Comparison of ENCODE assay signal across 9 cellular contexts in genomic region chr3:161163297-161163696, GRCh38. TPM values are rescaled to one million over a fixed set of nuclear protein-coding genes. Genes with fewer than 3 reads are reported as not detected.
DNase-seq lines count a peak whose midpoint lies in the region; ATAC-seq and TF ChIP-seq lines count a peak whose summit lies in the region.
"Had no signal": no experiment of that assay in that cellular context is flagged by ENCODE, and none has a peak within 500 bp of the region (broad histone marks: within the 10 kb centered on the region; RNA-seq: fewer than 3 reads in every experiment).

No MANE protein-coding gene starts in this region.

- no peak overlapping the region for H3K9ac ChIP-seq in H9 (ENCODE audit: extremely low read depth, insufficient read length, low read length)

- no peak overlapping the region for H3K56ac ChIP-seq in H9 (ENCODE audit: insufficient read length, low read depth, low read length)

- no peak overlapping the region for H4K91ac ChIP-seq in H9 (ENCODE audit: insufficient read length, low read depth, low read length)

- H2BK15ac ChIP-seq in H9 (ENCODE audit: low read depth, low read length) = no peak overlapping the region

- H2BK20ac ChIP-seq in H9 (ENCODE audit: low read depth, low read length, poor library complexity, severe bottlenecking) = no peak overlapping the region

- WGBS in H9 (ENCODE audit: extremely low coverage, insufficient read length, low lambda C conversion rate) = no CpG with 5 or more reads among the region's 1 CpG

- POLR2A ChIA-PET in AG04450 (lab: Yijun Ruan, JAX) = no interaction called here

- H3K27ac Mint-ChIP-seq in H9 = no peak overlapping the region
- no peak overlapping the region for H3K27ac Mint-ChIP-seq in stimulated activated memory B cell treated with anti-CD40 and anti-IgM and Interleukin-4, amounts not matched to agents 10 μg/mL and 1 μg/mL and 100 μg/mL, for 72 hours

- no peaks in the 10 kb centered on the region for H4K20me1 ChIP-seq in H9 (ENCODE audit: control insufficient read depth, insufficient read depth, insufficient read length)

- no peak overlapping the region for H2AFZ ChIP-seq in H9 (ENCODE audit: low read length)

- H2BK5ac ChIP-seq in H9 (ENCODE audit: insufficient read length, low read length) = no peak overlapping the region

- no peak overlapping the region for H3K4me2 ChIP-seq in H9 (ENCODE audit: insufficient read depth, insufficient read length, low read length)

- H3K4ac ChIP-seq in H9 (ENCODE audit: low read depth, low read length) = no peak overlapping the region

- H2AK5ac ChIP-seq in H9 (ENCODE audit: insufficient read length, low read length) = no peak overlapping the region

- H3K27me3 Mint-ChIP-seq in H9 (ENCODE audit: low read depth) = no peaks in the 10 kb centered on the region
- H3K27me3 Mint-ChIP-seq in stimulated activated memory B cell treated with anti-CD40 and anti-IgM and Interleukin-4, amounts not matched to agents 10 μg/mL and 1 μg/mL and 100 μg/mL, for 72 hours = no peaks in the 10 kb centered on the region

- DNase-seq in AG04450 (ENCODE audit: low read depth, low spot score) (peak; percentile 72), HK-2 (ENCODE audit: unreplicated experiment) (peak; percentile 49), fibroblast of the conjunctiva (ENCODE audit: low read depth) (peak; percentile 73), H9 (no peak), hypothalamus (lab: John Stamatoyannopoulos, UW) (no peak)
- DNase-seq: NK-92 treated with Interleukin-12 subunit alpha and Interleukin-12 subunit beta, amount 100 ng/mL, for 24 hours had no signal

- H2BK120ac ChIP-seq in H9 (ENCODE audit: low read depth, low read length, poor library complexity, severe bottlenecking) = no peak overlapping the region

- TF ChIP-seq CTCF in AG04450 (IDR thresholded peaks at IDR 0.05; ENCODE audit: low read depth, low read length) (no peak), H9 (conservative IDR thresholded peaks at IDR 0.05) (no peak)

- H3K4me1 Mint-ChIP-seq in H9 = no peaks in the 10 kb centered on the region
- H3K4me1 Mint-ChIP-seq in stimulated activated memory B cell treated with anti-CD40 and anti-IgM and Interleukin-4, amounts not matched to agents 10 μg/mL and 1 μg/mL and 100 μg/mL, for 72 hours = no peaks in the 10 kb centered on the region

- no peaks in the 10 kb centered on the region for H3K79me1 ChIP-seq in H9 (ENCODE audit: insufficient read depth, low read depth, low read length, poor library complexity, severe bottlenecking)

- no peak overlapping the region for H3K23ac ChIP-seq in H9 (ENCODE audit: insufficient read length, low read depth, low read length)

- H3K27me3 ChIP-seq in AG04450 (ENCODE audit: control insufficient read depth, insufficient read depth, low read length) (no peaks in the 10 kb centered on the region), H9 (ENCODE audit: insufficient read depth, low read length) (no peaks in the 10 kb centered on the region)

- H3T11ph ChIP-seq in H9 (ENCODE audit: low read length) = no peak overlapping the region

- H3K18ac ChIP-seq in H9 (ENCODE audit: insufficient read length, low read depth, low read length) = no peak overlapping the region

- H3K4me3 Mint-ChIP-seq in H9 = no peak overlapping the region
- H3K4me3 Mint-ChIP-seq in stimulated activated memory B cell treated with anti-CD40 and anti-IgM and Interleukin-4, amounts not matched to agents 10 μg/mL and 1 μg/mL and 100 μg/mL, for 72 hours = no peak overlapping the region

- H3K9me3 ChIP-seq in AG04450 (ENCODE audit: control insufficient read depth, insufficient read depth, low read length) (peaks cover 16% of the 10 kb centered on the region), H9 (ENCODE audit: control insufficient read depth, low read depth, low read length) (no peaks in the 10 kb centered on the region)

- no peaks in the 10 kb centered on the region for H3K4me1 ChIP-seq in H9 (ENCODE audit: insufficient read depth, low read length)

- H3K79me2 ChIP-seq in H9 (ENCODE audit: insufficient read depth, low read length) = no peaks in the 10 kb centered on the region

- H3K27ac ChIP-seq in AG04450 (ENCODE audit: low read depth, low read length) = no peak overlapping the region
- no peak overlapping the region for H3K27ac ChIP-seq in H9 (ENCODE audit: insufficient read length, low read depth, low read length)

- H2BK12ac ChIP-seq in H9 (ENCODE audit: insufficient read length, low read depth, low read length) = no peak overlapping the region

- no peaks in the 10 kb centered on the region for H3K23me2 ChIP-seq in H9 (ENCODE audit: insufficient read length, low read depth, low read length, poor library complexity, severe bottlenecking)

- CTCF ChIA-PET in AG04450 (lab: Charles Lee) = no interaction called here

- no peak overlapping the region for H3K14ac ChIP-seq in H9 (ENCODE audit: insufficient read depth, low read length)

- H4K8ac ChIP-seq in H9 (replicated peaks; ENCODE audit: insufficient read length, low read depth, low read length) = no peak overlapping the region

- no peak overlapping the region for H3K4me3 ChIP-seq in AG04450 (ENCODE audit: low read depth, low read length)

- H3K36me3 Mint-ChIP-seq in H9 (ENCODE audit: insufficient read depth in 1 of 3, low read depth in 3 of 3) = peaks cover 0 to 5% (median 4%) of the 10 kb centered on the region in 3 experiments; a peak in 3 of 7 replicates
- no peaks in the 10 kb centered on the region for H3K36me3 Mint-ChIP-seq in stimulated activated memory B cell treated with anti-CD40 and anti-IgM and Interleukin-4, amounts not matched to agents 10 μg/mL and 1 μg/mL and 100 μg/mL, for 72 hours

- ATAC-seq in SK-N-SH treated with all-trans-retinoic acid at 6 μM for 48 hours (peak; percentile 97), HG02759 (IDR thresholded peaks at IDR 0.05; ENCODE audit: unreplicated experiment) (no peak)
- ATAC-seq in stimulated activated memory B cell treated with anti-CD40 and anti-IgM and Interleukin-4, amounts not matched to agents 10 μg/mL and 1 μg/mL and 100 μg/mL, for 72 hours = no peak

- H3K9me3 Mint-ChIP-seq in H9 = peaks cover 4 to 7% of the 10 kb centered on the region in 2 experiments; a peak in 3 of 5 replicates
- H3K9me3 Mint-ChIP-seq in stimulated activated memory B cell treated with anti-CD40 and anti-IgM and Interleukin-4, amounts not matched to agents 10 μg/mL and 1 μg/mL and 100 μg/mL, for 72 hours = peaks cover 2% of the 10 kb centered on the region

- no peak overlapping the region for H4K5ac ChIP-seq in H9 (ENCODE audit: insufficient read length, low read depth, low read length)

TF ChIP-seq in SK-N-SH treated with all-trans-retinoic acid at 6 μM for 48 hours, 23 proteins besides CTCF, POLR2A, EP300 and RAD21:
- TF ChIP-seq ISL1 (CRISPR knock-in tag; IDR thresholded peaks at IDR 0.05) = no peak
- TF ChIP-seq PPARA (CRISPR knock-in tag; IDR thresholded peaks at IDR 0.05; ENCODE audit: borderline replicate concordance) = no peak
- peak; percentile 24; the same call in 1 of the 2 replicates for TF ChIP-seq POU6F1 (CRISPR knock-in tag; IDR thresholded peaks at IDR 0.05; ENCODE audit: borderline replicate concordance, low read depth)

RNA-seq across cellular contexts. Expression of gene NMD3, which starts 57.8 kb away (rescaled TPM):
- polyA plus RNA-seq in AG04450 (2011; rRNA removed) = 61.0 and 70.5 TPM in 2 replicates
- 62.8 and 76.1 TPM in 2 replicates for polyA minus RNA-seq in AG04450 (2011; rRNA and poly(A)+ RNA removed)
- total RNA-seq in H9 (2021) = 55.5 and 55.6 TPM in 2 replicates

RNA-seq across cellular contexts. Expression of gene B3GALNT1, which starts 58.1 kb away (rescaled TPM):
- 8.2 and 8.8 TPM in 2 replicates for polyA plus RNA-seq in AG04450 (2011; rRNA removed)
- 9.2 and 11.1 TPM in 2 replicates for polyA minus RNA-seq in AG04450 (2011; rRNA and poly(A)+ RNA removed)
- total RNA-seq in H9 (2021) = 13.2 and 14.7 TPM in 2 replicates

Comparison
In these comparisons a context has a peak if more than half of its experiments do, and no peak if none do; other contexts are left out.
1. DNase-seq: peak in AG04450 (single experiment), HK-2 (single experiment) and fibroblast of the conjunctiva (single experiment); none in H9 (single experiment) and hypothalamus (0 of 51).